8 cellular contexts compared by ENCODE assay signal in genomic region chr7:35037211-35037525, GRCh38. TPM values are rescaled to one million over a fixed set of nuclear protein-coding genes. Genes with fewer than 3 reads are reported as not detected.
A peak's percentile ranks its signal among the peaks of the same experiment; 100 is the strongest.
DNase-seq lines count a peak whose midpoint lies in the region; ATAC-seq and TF ChIP-seq lines count a peak whose summit lies in the region.

Gene DPY19L1 (minus strand): TSS chr7:35037485. CDS start chr7:35037394, 91 bp downstream.

- DNase-seq in choroid plexus epithelial cell (ENCODE audit: low read depth) (no peak), GDM1 (lab: John Stamatoyannopoulos, UW) (no peak), HPDE6-E6E7 (ENCODE audit: extremely low spot score) (no peak)

- peaks cover 24% of the 10 kb centered on the region for H3K4me1 ChIP-seq in HUES48 (ENCODE audit: control insufficient read depth, insufficient read depth, low read length)
- H3K4me1 ChIP-seq in mesodermal cell (ENCODE audit: control insufficient read depth, insufficient read depth, low read length, poor library complexity, severe bottlenecking), result peaks cover 11% of the 10 kb centered on the region
- no peaks in the 10 kb centered on the region for H3K4me1 ChIP-seq in urinary bladder (ENCODE audit: insufficient read depth)

- no peaks in the 10 kb centered on the region for H3K27me3 ChIP-seq in HUES48 (ENCODE audit: control insufficient read depth, insufficient read depth, low read length)

- peak; percentile 15 for ATAC-seq in GM19351 (IDR thresholded peaks at IDR 0.05; ENCODE audit: unreplicated experiment)
- ATAC-seq in HG03175 (IDR thresholded peaks at IDR 0.05; ENCODE audit: unreplicated experiment), result no peak

- H3K9me3 ChIP-seq in HUES48 (ENCODE audit: control insufficient read depth, insufficient read depth, low read length), result no peaks in the 10 kb centered on the region
- no peaks in the 10 kb centered on the region for H3K9me3 ChIP-seq in mesodermal cell (ENCODE audit: control insufficient read depth, low read length)

- no peaks in the 10 kb centered on the region for H3K36me3 ChIP-seq in HUES48 (ENCODE audit: control insufficient read depth, insufficient read depth, low read length)
- no peaks in the 10 kb centered on the region for H3K36me3 ChIP-seq in mesodermal cell (ENCODE audit: control insufficient read depth, insufficient read depth, low read length)
- H3K36me3 ChIP-seq in urinary bladder (ENCODE audit: insufficient read depth), result no peaks in the 10 kb centered on the region

- TF ChIP-seq CTCF in choroid plexus epithelial cell (conservative IDR thresholded peaks at IDR 0.05; ENCODE audit: low read depth, low read length), result no peak

- WGBS in mesodermal cell (ENCODE audit: insufficient coverage in 2 of 2), 2 experiments, result 0% methylated on average over 24 to 30 of the region's 48 CpGs
- WGBS in urinary bladder, result under 1% methylated on average over 48 of the region's 48 CpGs

- peak within 1 kb of the TSS; percentile 92 for H3K27ac ChIP-seq in HUES48 (ENCODE audit: low read depth, low read length)
- H3K27ac ChIP-seq in mesodermal cell (ENCODE audit: low read depth, low read length, severe bottlenecking), result peak within 1 kb of the TSS; percentile 87
- peak within 1 kb of the TSS; percentile 92 for H3K27ac ChIP-seq in urinary bladder (ENCODE audit: low read depth)

- H3K9ac ChIP-seq in HUES48 (ENCODE audit: low read depth, low read length), result peak within 1 kb of the TSS; percentile 69

- H3K4me3 ChIP-seq in HUES48 (ENCODE audit: low read depth, low read length) (peak within 1 kb of the TSS; percentile 85), choroid plexus epithelial cell (ENCODE audit: low read depth, low read length) (peak within 1 kb of the TSS; percentile 72), mesodermal cell (ENCODE audit: extremely low read depth, insufficient read depth, low read length, poor library complexity, severe bottlenecking) (peak within 1 kb of the TSS; percentile 67), urinary bladder (ENCODE audit: low read depth, low read length) (peak within 1 kb of the TSS; percentile 99)

RNA-seq across cellular contexts. Expression of gene DPY19L1, which starts in this region (rescaled TPM):
- polyA plus RNA-seq in mesodermal cell (2013, experiment 1 of 2), result 56.0 TPM
- 63.3 TPM for polyA plus RNA-seq in mesodermal cell (2013, experiment 2 of 2)
- 72.8 TPM for total RNA-seq in urinary bladder
- 19.4 TPM for polyA plus RNA-seq in urinary bladder
